19 cellular contexts compared by ENCODE assay signal in genomic region chr15:63605036-63605435, GRCh38. TPM values are rescaled to one million over a fixed set of nuclear protein-coding genes. Genes with fewer than 3 reads are reported as not detected.
A peak's percentile ranks its signal among the peaks of the same experiment; 100 is the strongest.
DNase-seq lines count a peak whose midpoint lies in the region; ATAC-seq and TF ChIP-seq lines count a peak whose summit lies in the region.
"Had no signal": no experiment of that assay in that cellular context is flagged by ENCODE, and none has a peak within 500 bp of the region (broad histone marks: within the 10 kb centered on the region; RNA-seq: fewer than 3 reads in every experiment).

No MANE protein-coding gene starts in this region.

- POLR2A ChIA-PET in activated CD4-positive, alpha-beta T cell treated with anti-CD3 and anti-CD28 coated beads for 36 hours (lab: Charles Lee) = interaction anchor here (0.6 to 1.0 kb wide), 2 partner anchors 102 to 1220 kb away, joined by 5 to 15 read pairs; no protein-coding TSS in a partner anchor
- POLR2A ChIA-PET in naive thymus-derived CD4-positive, alpha-beta T cell (lab: Charles Lee) = interaction anchor here (0.8 to 2.0 kb wide), 2 partner anchors 61 to 133 kb away, joined by 3 to 5 read pairs; no protein-coding TSS in a partner anchor

- H3K27ac Mint-ChIP-seq in activated CD4-positive, alpha-beta T cell treated with anti-CD3 and anti-CD28 coated beads for 36 hours = peak overlapping the region; percentile 78
- H3K27ac Mint-ChIP-seq in CD4-positive, CD25-positive, alpha-beta regulatory T cell = peak overlapping the region; percentile 84 to 89 (median 89)
- H3K27ac Mint-ChIP-seq in naive thymus-derived CD4-positive, alpha-beta T cell = peak overlapping the region; percentile 34 to 95 (median 87)
- H3K27ac Mint-ChIP-seq: WTC11 had no signal

- peaks cover 13% of the 10 kb centered on the region for H3K36me3 Mint-ChIP-seq in activated CD4-positive, alpha-beta T cell treated with anti-CD3 and anti-CD28 coated beads for 36 hours (ENCODE audit: low read depth)
- H3K36me3 Mint-ChIP-seq in CD4-positive, CD25-positive, alpha-beta regulatory T cell = peaks cover 17% of the 10 kb centered on the region
- peaks cover 9 to 16% (median 11%) of the 10 kb centered on the region in 5 donors for H3K36me3 Mint-ChIP-seq in naive thymus-derived CD4-positive, alpha-beta T cell

- no peaks in the 10 kb centered on the region for H3K27me3 ChIP-seq in CD4-positive, CD25-positive, alpha-beta regulatory T cell (ENCODE audit: control insufficient read depth, insufficient read depth, low read length)
- H3K27me3 ChIP-seq in naive thymus-derived CD4-positive, alpha-beta T cell (ENCODE audit: control insufficient read depth in 2 of 2, insufficient read depth in 2 of 2, low read length in 2 of 2) = no peaks in the 10 kb centered on the region
- no peaks in the 10 kb centered on the region for H3K27me3 ChIP-seq in upper lobe of right lung
- H3K27me3 ChIP-seq: esophagus squamous epithelium, gastrocnemius medialis had no signal

- peaks cover 39% of the 10 kb centered on the region for H3K4me1 ChIP-seq in CD4-positive, CD25-positive, alpha-beta regulatory T cell (ENCODE audit: control insufficient read depth, insufficient read depth, low read length, poor library complexity, severe bottlenecking)
- H3K4me1 ChIP-seq in naive thymus-derived CD4-positive, alpha-beta T cell (ENCODE audit: control insufficient read depth in 2 of 2, insufficient read depth in 2 of 2, low read length in 2 of 2) = peaks cover 28 to 31% of the 10 kb centered on the region in 2 donors
- H3K4me1 ChIP-seq in upper lobe of right lung = peaks cover 26% of the 10 kb centered on the region

- H3K36me3 ChIP-seq in CD4-positive, CD25-positive, alpha-beta regulatory T cell (ENCODE audit: control insufficient read depth, insufficient read depth, low read length) = peaks cover 19% of the 10 kb centered on the region
- peaks cover 3 to 25% (median 15%) of the 10 kb centered on the region in 3 experiments for H3K36me3 ChIP-seq in naive thymus-derived CD4-positive, alpha-beta T cell (ENCODE audit: control insufficient read depth in 2 of 3, insufficient read depth in 3 of 3, low read length in 3 of 3)
- peaks cover 26% of the 10 kb centered on the region for H3K36me3 ChIP-seq in upper lobe of right lung
- H3K36me3 ChIP-seq: prostate gland had no signal

- peaks cover 47% of the 10 kb centered on the region for H3K4me1 Mint-ChIP-seq in activated CD4-positive, alpha-beta T cell treated with anti-CD3 and anti-CD28 coated beads for 36 hours
- H3K4me1 Mint-ChIP-seq in CD4-positive, CD25-positive, alpha-beta regulatory T cell = peaks cover 19 to 60% (median 32%) of the 10 kb centered on the region in 4 donors
- peaks cover 29 to 65% (median 54%) of the 10 kb centered on the region in 7 donors for H3K4me1 Mint-ChIP-seq in naive thymus-derived CD4-positive, alpha-beta T cell

- intact Hi-C loops in activated CD4-positive, alpha-beta T cell treated with anti-CD3 and anti-CD28 coated beads for 36 hours (cut with DNase I, micrococcal nuclease) = loop anchor here (5.0 to 10.0 kb wide), 2 partner anchors 320 to 547 kb away; partner anchors contain the start of gene SNX22 (in 1 of the 2)
- intact Hi-C loops in naive thymus-derived CD4-positive, alpha-beta T cell (cut with micrococcal nuclease) = loop anchor here in 1 of 2 donors (10.0 kb wide), 1 partner anchor 550 kb away; the partner anchor contains the start of gene SNX22
- intact Hi-C loops in upper lobe of right lung (cut with DNase I) = no loop called here

- H3K27ac ChIP-seq in CD4-positive, CD25-positive, alpha-beta regulatory T cell (ENCODE audit: insufficient read depth, low read length, poor library complexity, severe bottlenecking) = peak overlapping the region; percentile 66
- H3K27ac ChIP-seq in naive thymus-derived CD4-positive, alpha-beta T cell (ENCODE audit: low read depth, low read length) = peak overlapping the region; percentile 68
- no peak overlapping the region for H3K27ac ChIP-seq in upper lobe of right lung
- H3K27ac ChIP-seq: gastrocnemius medialis, lower lobe of right lung, prostate gland had no signal

- H3K4me3 Mint-ChIP-seq in activated CD4-positive, alpha-beta T cell treated with anti-CD3 and anti-CD28 coated beads for 36 hours = no peak overlapping the region
- peak overlapping the region in 3 of 4 donors; percentile 17 to 76 (median 33) for H3K4me3 Mint-ChIP-seq in CD4-positive, CD25-positive, alpha-beta regulatory T cell
- peak overlapping the region in 8 of 10 donors; percentile 4 to 83 (median 61) for H3K4me3 Mint-ChIP-seq in naive thymus-derived CD4-positive, alpha-beta T cell
- H3K4me3 Mint-ChIP-seq: WTC11 had no signal

- no peak for TF ChIP-seq CTCF in upper lobe of right lung (IDR thresholded peaks at IDR 0.05)

- H3K9me3 ChIP-seq in CD4-positive, CD25-positive, alpha-beta regulatory T cell (ENCODE audit: control insufficient read depth in 2 of 2, low read length in 2 of 2) = no peaks in the 10 kb centered on the region
- H3K9me3 ChIP-seq in naive thymus-derived CD4-positive, alpha-beta T cell (ENCODE audit: control insufficient read depth in 2 of 3, low read length in 3 of 3) = no peaks in the 10 kb centered on the region
- H3K9me3 ChIP-seq in upper lobe of right lung = no peaks in the 10 kb centered on the region
- H3K9me3 ChIP-seq: esophagus squamous epithelium, gastrocnemius medialis, lower lobe of right lung, prostate gland had no signal

- no peak for ATAC-seq in activated CD4-positive, alpha-beta T cell treated with anti-CD3 and anti-CD28 coated beads for 36 hours
- no peak for ATAC-seq in CD4-positive, CD25-positive, alpha-beta regulatory T cell (ENCODE audit: low read depth in 2 of 2)
- ATAC-seq in naive thymus-derived CD4-positive, alpha-beta T cell = no peak
- no peak for ATAC-seq in upper lobe of right lung
- ATAC-seq: gastrocnemius medialis, lower lobe of right lung, SK-N-SH treated with all-trans-retinoic acid at 6 μM for 48 hours, WTC11 had no signal

- H3K4me3 ChIP-seq in CD4-positive, CD25-positive, alpha-beta regulatory T cell (ENCODE audit: low read depth, low read length) = no peak overlapping the region
- no peak overlapping the region for H3K4me3 ChIP-seq in naive thymus-derived CD4-positive, alpha-beta T cell (ENCODE audit: low read length)
- no peak overlapping the region for H3K4me3 ChIP-seq in upper lobe of right lung
- H3K4me3 ChIP-seq: esophagus squamous epithelium, gastrocnemius medialis, lower lobe of right lung, prostate gland had no signal

- H3K27me3 Mint-ChIP-seq in activated CD4-positive, alpha-beta T cell treated with anti-CD3 and anti-CD28 coated beads for 36 hours = no peaks in the 10 kb centered on the region
- no peaks in the 10 kb centered on the region for H3K27me3 Mint-ChIP-seq in CD4-positive, CD25-positive, alpha-beta regulatory T cell
- no peaks in the 10 kb centered on the region for H3K27me3 Mint-ChIP-seq in naive thymus-derived CD4-positive, alpha-beta T cell

- DNase-seq in activated CD4-positive, alpha-beta T cell treated with anti-CD3 and anti-CD28 coated beads for 36 hours = peak; percentile 50
- no peak for DNase-seq in activated CD4-positive, alpha-beta T cell treated with anti-CD3 and anti-CD28 coated beads for 4 hours
- no peak for DNase-seq in CD4-positive, CD25-positive, alpha-beta regulatory T cell
- peak; percentile 32 for DNase-seq in activated naive CD4-positive, alpha-beta T cell treated with anti-CD3 and anti-CD28 coated beads, Interleukin-2, amount 50 U/mL, for 16 hours
- DNase-seq in naive thymus-derived CD4-positive, alpha-beta T cell = no peak
- no peak for DNase-seq in OCI-M1 (lab: John Stamatoyannopoulos, UW)
- no peak for DNase-seq in NCI-H2081 treated with DMSO at 0.1 percent for 48 hours (lab: John Stamatoyannopoulos, UW)
- DNase-seq in upper lobe of right lung = no peak
- DNase-seq: 8988T; effector CD4-positive, alpha-beta T cell; esophagus squamous epithelium; gastrocnemius medialis; kidney; lower lobe of right lung; NCI-H748 treated with DMSO at 0.1 percent for 48 hours; T1000 had no signal

- CTCF ChIA-PET in activated CD4-positive, alpha-beta T cell treated with anti-CD3 and anti-CD28 coated beads for 36 hours (lab: Charles Lee) = interaction anchor here (0.6 to 1.7 kb wide), 10 partner anchors 9 to 540 kb away, joined by 3 to 5 read pairs (median 4); partner anchors contain the start of gene FBXL22
- CTCF ChIA-PET in naive thymus-derived CD4-positive, alpha-beta T cell (lab: Charles Lee) = interaction anchor here (0.6 to 1.5 kb wide), 2 partner anchors 9 to 332 kb away, joined by 3 to 8 read pairs; no protein-coding TSS in a partner anchor

- no peaks in the 10 kb centered on the region for H3K9me3 Mint-ChIP-seq in activated CD4-positive, alpha-beta T cell treated with anti-CD3 and anti-CD28 coated beads for 36 hours (ENCODE audit: low read depth)
- no peaks in the 10 kb centered on the region for H3K9me3 Mint-ChIP-seq in CD4-positive, CD25-positive, alpha-beta regulatory T cell
- peaks cover 0 to 4% (median 0%) of the 10 kb centered on the region in 11 donors for H3K9me3 Mint-ChIP-seq in naive thymus-derived CD4-positive, alpha-beta T cell
- H3K9me3 Mint-ChIP-seq: WTC11 had no signal

RNA-seq across cellular contexts. Expression of gene FBXL22, which starts 7.8 kb away (rescaled TPM):
- total RNA-seq in activated CD4-positive, alpha-beta T cell treated with anti-CD3 and anti-CD28 coated beads for 36 hours = under 1 TPM; 0.61 to 0.69 TPM
- 1.7 TPM for total RNA-seq in CD4-positive, CD25-positive, alpha-beta regulatory T cell
- 1 to 10 TPM in 2 of 4 donors, under 1 TPM in 2; 0.45 to 2.1 (median 1.0) TPM for polyA plus RNA-seq in CD4-positive, CD25-positive, alpha-beta regulatory T cell
- total RNA-seq in naive thymus-derived CD4-positive, alpha-beta T cell = 1 to 10 TPM in 4 of 5 experiments, under 1 TPM in 1; 0.94 to 3.3 (median 1.6) TPM
- 1 to 10 TPM; 1.0 to 2.4 TPM for polyA plus RNA-seq in naive thymus-derived CD4-positive, alpha-beta T cell
- 0.98 TPM for total RNA-seq in upper lobe of right lung

Comparison
In these comparisons a context has a peak if more than half of its experiments do, and no peak if none do; other contexts are left out.
1. DNase-seq: peak in activated CD4-positive, alpha-beta T cell treated with anti-CD3 and anti-CD28 coated beads for 36 hours (single experiment) and activated naive CD4-positive, alpha-beta T cell treated with anti-CD3 and anti-CD28 coated beads, Interleukin-2, amount 50 U/mL, for 16 hours (single experiment); none in activated CD4-positive, alpha-beta T cell treated with anti-CD3 and anti-CD28 coated beads for 4 hours (0 of 2), CD4-positive, CD25-positive, alpha-beta regulatory T cell (0 of 3), naive thymus-derived CD4-positive, alpha-beta T cell (0 of 9), OCI-M1 (single experiment), NCI-H2081 treated with DMSO at 0.1 percent for 48 hours (single experiment) and upper lobe of right lung (single experiment).
2. Peak in every context shown above with its lines, with median percentiles within 50 percentile points of each other: H3K27ac Mint-ChIP-seq.